In the genomic region with DNA sequence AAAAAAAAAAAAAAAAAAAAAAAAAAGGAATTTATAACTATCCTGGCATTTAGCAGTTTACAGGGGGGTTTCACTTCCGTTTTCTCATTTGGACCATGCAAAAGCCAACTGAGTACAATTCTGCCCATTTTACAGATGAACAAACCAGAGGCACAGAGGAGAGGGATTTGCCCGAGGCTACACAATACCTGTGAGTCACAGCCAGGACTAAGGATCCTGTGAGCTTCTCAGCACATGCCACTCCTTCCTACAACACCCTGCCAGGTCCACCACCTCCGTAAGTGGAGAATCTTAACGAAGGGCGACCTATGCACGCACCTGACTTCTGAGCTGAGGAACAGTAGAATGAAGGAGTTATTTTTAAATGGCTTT, we compare ENCODE assay signal across 8 cellular contexts.
DNase-seq lines count a peak whose midpoint lies in the region; ATAC-seq, FAIRE-seq and TF ChIP-seq lines count a peak whose summit lies in the region.

No MANE protein-coding gene starts in this region.

- TF ChIP-seq POLR2A in K562 (conservative IDR thresholded peaks at IDR 0.05) = no peak
- no peak for TF ChIP-seq POLR2A in tibial nerve (IDR thresholded peaks at IDR 0.05)

- peak overlapping the region; percentile 76 to 90; a peak in 3 of 4 replicates for H3K9ac ChIP-seq in K562 (ENCODE audit: insufficient read depth in 1 of 2, low read depth in 2 of 2, low read length in 2 of 2)

- in situ Hi-C loops in K562 (cut with MboI) = no loop called here

- TF ChIP-seq EP300 in K562 (IDR thresholded peaks at IDR 0.05; ENCODE audit: low read length) (no peak), tibial nerve (IDR thresholded peaks at IDR 0.05) (no peak)

- no peak overlapping the region for H3K27ac Mint-ChIP-seq in nephron progenitor cell

- H3K4me1 ChIP-seq in K562 (replicated peaks in 1 of 2; ENCODE audit: control insufficient read depth in 2 of 2, insufficient read depth in 2 of 2, low read length in 2 of 2) = peaks cover 16 to 20% of the 10 kb centered on the region in 2 experiments; a peak in 4 of 5 replicates
- no peaks in the 10 kb centered on the region for H3K4me1 ChIP-seq in lung (ENCODE audit: control insufficient read depth in 2 of 2, insufficient read depth in 2 of 2, low read length in 2 of 2)
- H3K4me1 ChIP-seq in tibial nerve = peaks cover 0 to 14% (median 3%) of the 10 kb centered on the region in 4 donors

- POLR2A ChIA-PET in K562 (lab: Yijun Ruan, JAX) = interaction anchor here (0.9 to 1.3 kb wide), 4 partner anchors 12 to 101 kb away, joined by 3 read pairs; no protein-coding TSS in a partner anchor

- H3K9me3 ChIP-seq in K562 (replicated peaks; ENCODE audit: control insufficient read depth, insufficient read depth, low read depth, low read length) = no peaks in the 10 kb centered on the region
- H3K9me3 ChIP-seq in lung (ENCODE audit: control insufficient read depth in 2 of 2, insufficient read depth in 1 of 2, low read length in 1 of 2) = peaks cover 0 to 2% of the 10 kb centered on the region in 2 donors
- H3K9me3 ChIP-seq in tibial nerve = no peaks in the 10 kb centered on the region

- no peaks in the 10 kb centered on the region for H3K9me1 ChIP-seq in K562 (ENCODE audit: control insufficient read depth, insufficient read depth, low read length)

- H3K36me3 Mint-ChIP-seq in nephron progenitor cell (ENCODE audit: low read depth) = no peaks in the 10 kb centered on the region

- TF ChIP-seq CTCF in K562 (IDR thresholded peaks at IDR 0.05 in 2 of 3, conservative IDR thresholded peaks at IDR 0.05 in 1 of 3; ENCODE audit: insufficient read depth in 2 of 3, low read depth in 1 of 3, low read length in 3 of 3) (no peak), lung (IDR thresholded peaks at IDR 0.05; ENCODE audit: control extremely low read depth, extremely low read depth) (no peak), tibial nerve (IDR thresholded peaks at IDR 0.05) (no peak), nephron progenitor cell (IDR thresholded peaks at IDR 0.05) (no peak)

- H3K4me3 ChIP-seq in K562 (peak overlapping the region; percentile 36), lung (no peak overlapping the region), tibial nerve (peak overlapping the region in 2 of 4 donors; percentile 41 to 47)

- no peaks in the 10 kb centered on the region for H3K36me3 ChIP-seq in K562 (ENCODE audit: control insufficient read depth, insufficient read depth, low read length)
- no peaks in the 10 kb centered on the region for H3K36me3 ChIP-seq in lung (ENCODE audit: control insufficient read depth in 2 of 2, insufficient read depth in 2 of 2, low read length in 2 of 2)
- no peaks in the 10 kb centered on the region for H3K36me3 ChIP-seq in tibial nerve

- peaks cover 27% of the 10 kb centered on the region for H3K4me1 Mint-ChIP-seq in nephron progenitor cell

- TSS peak; percentile 86 for BruUV-seq in K562 (replicated peaks; lab: Mats Ljungman, UMichigan)

- no peak for TF ChIP-seq RAD21 in K562 (CRISPR knock-in tag; conservative IDR thresholded peaks at IDR 0.05 in 1 of 2, IDR thresholded peaks at IDR 0.05 in 1 of 2)

- peaks cover 36% of the 10 kb centered on the region for H3K9me3 Mint-ChIP-seq in nephron progenitor cell

- CTCF ChIA-PET in K562 (lab: Yijun Ruan, JAX; ENCODE audit: low intra/inter-chr PET ratio) = no interaction called here

- no peaks in the 10 kb centered on the region for H3K79me2 ChIP-seq in K562 (ENCODE audit: control insufficient read depth, insufficient read depth, low read length)

- H2AFZ ChIP-seq in K562 (ENCODE audit: low read depth, low read length) = peak overlapping the region; percentile 95

- intact Hi-C loops in K562 (cut with micrococcal nuclease) = loop anchor here (1.0 to 5.0 kb wide), 3 partner anchors 77 to 105 kb away; partner anchors contain the start of gene USP9X

- ATAC-seq in K562 (peak; percentile 29; the same call in 2 of the 3 replicates), lung (ENCODE audit: insufficient read depth, low FRiP score) (peak; percentile 49), HG02852 (IDR thresholded peaks at IDR 0.05; ENCODE audit: unreplicated experiment) (no peak), GM21786 (IDR thresholded peaks at IDR 0.05; ENCODE audit: unreplicated experiment) (no peak)

- H3K27ac ChIP-seq in K562 (ENCODE audit: extremely low read depth, low read depth, low read length) (peak overlapping the region; percentile 84), lung (ENCODE audit: low read depth in 1 of 2, low read length in 1 of 2) (peak overlapping the region; percentile 74 to 89), tibial nerve (peak overlapping the region; percentile 35 to 91 (median 82))

- no peak overlapping the region for H3K4me3 Mint-ChIP-seq in nephron progenitor cell

- H3K27me3 Mint-ChIP-seq in nephron progenitor cell (ENCODE audit: low read depth, poor library complexity) = no peaks in the 10 kb centered on the region

- DNase-seq in activated T-cell treated with anti-CD3 and anti-CD28 coated beads for 1 hour (ENCODE audit: low read depth) (peak; percentile 0), K562 (ENCODE audit: extremely low read depth in 1 of 4, low spot score in 3 of 4) (no peak), lung (ENCODE audit: low spot score) (no peak), tibial nerve (ENCODE audit: low spot score in 2 of 2) (no peak), nephron progenitor cell (no peak)
- DNase-seq in activated T-cell treated with anti-CD3 and anti-CD28 coated beads, Interleukin-2, amount 50 U/mL, for 1 hour = no peak

- 4% methylated on average over 6 of the region's 6 CpGs for whole genome bisulfite sequencing in K562 (ENCODE audit: insufficient coverage, low coverage, missing lambda C conversion rate)
- 8 to 47% methylated on average over 6 of the region's 6 CpGs for WGBS in lung, 2 donors
- WGBS in tibial nerve, 2 donors = 70 to 86% methylated on average over 5 to 6 of the region's 6 CpGs

- H3K27me3 ChIP-seq in K562 (ENCODE audit: control insufficient read depth in 2 of 2, insufficient read depth in 2 of 2, low read length in 2 of 2) = no peaks in the 10 kb centered on the region
- no peaks in the 10 kb centered on the region for H3K27me3 ChIP-seq in lung (ENCODE audit: control insufficient read depth, insufficient read depth)
- no peaks in the 10 kb centered on the region for H3K27me3 ChIP-seq in tibial nerve

- peak overlapping the region; percentile 93 for H3K4me2 ChIP-seq in K562 (ENCODE audit: insufficient read depth, low read length)

- no peaks in the 10 kb centered on the region for H4K20me1 ChIP-seq in K562 (replicated peaks; ENCODE audit: control insufficient read depth, insufficient read depth, low read length)

- no peak for FAIRE-seq in K562 (lab: Jason Lieb, UNC)

TF ChIP-seq in K562, 482 proteins besides CTCF, POLR2A, EP300 and RAD21 (continues in another document):
- TF ChIP-seq SMARCA4 (IDR thresholded peaks at IDR 0.05) = 0 out of 2 replicates have a peak, but pooled peaks have one; percentile 8
- no peak for TF ChIP-seq HES1 (IDR thresholded peaks at IDR 0.05; ENCODE audit: low read depth)
- TF ChIP-seq RBM25 (IDR thresholded peaks at IDR 0.05; ENCODE audit: low read depth, low read length, severe bottlenecking) = peak; percentile 90
- TF ChIP-seq, protein P1, sequence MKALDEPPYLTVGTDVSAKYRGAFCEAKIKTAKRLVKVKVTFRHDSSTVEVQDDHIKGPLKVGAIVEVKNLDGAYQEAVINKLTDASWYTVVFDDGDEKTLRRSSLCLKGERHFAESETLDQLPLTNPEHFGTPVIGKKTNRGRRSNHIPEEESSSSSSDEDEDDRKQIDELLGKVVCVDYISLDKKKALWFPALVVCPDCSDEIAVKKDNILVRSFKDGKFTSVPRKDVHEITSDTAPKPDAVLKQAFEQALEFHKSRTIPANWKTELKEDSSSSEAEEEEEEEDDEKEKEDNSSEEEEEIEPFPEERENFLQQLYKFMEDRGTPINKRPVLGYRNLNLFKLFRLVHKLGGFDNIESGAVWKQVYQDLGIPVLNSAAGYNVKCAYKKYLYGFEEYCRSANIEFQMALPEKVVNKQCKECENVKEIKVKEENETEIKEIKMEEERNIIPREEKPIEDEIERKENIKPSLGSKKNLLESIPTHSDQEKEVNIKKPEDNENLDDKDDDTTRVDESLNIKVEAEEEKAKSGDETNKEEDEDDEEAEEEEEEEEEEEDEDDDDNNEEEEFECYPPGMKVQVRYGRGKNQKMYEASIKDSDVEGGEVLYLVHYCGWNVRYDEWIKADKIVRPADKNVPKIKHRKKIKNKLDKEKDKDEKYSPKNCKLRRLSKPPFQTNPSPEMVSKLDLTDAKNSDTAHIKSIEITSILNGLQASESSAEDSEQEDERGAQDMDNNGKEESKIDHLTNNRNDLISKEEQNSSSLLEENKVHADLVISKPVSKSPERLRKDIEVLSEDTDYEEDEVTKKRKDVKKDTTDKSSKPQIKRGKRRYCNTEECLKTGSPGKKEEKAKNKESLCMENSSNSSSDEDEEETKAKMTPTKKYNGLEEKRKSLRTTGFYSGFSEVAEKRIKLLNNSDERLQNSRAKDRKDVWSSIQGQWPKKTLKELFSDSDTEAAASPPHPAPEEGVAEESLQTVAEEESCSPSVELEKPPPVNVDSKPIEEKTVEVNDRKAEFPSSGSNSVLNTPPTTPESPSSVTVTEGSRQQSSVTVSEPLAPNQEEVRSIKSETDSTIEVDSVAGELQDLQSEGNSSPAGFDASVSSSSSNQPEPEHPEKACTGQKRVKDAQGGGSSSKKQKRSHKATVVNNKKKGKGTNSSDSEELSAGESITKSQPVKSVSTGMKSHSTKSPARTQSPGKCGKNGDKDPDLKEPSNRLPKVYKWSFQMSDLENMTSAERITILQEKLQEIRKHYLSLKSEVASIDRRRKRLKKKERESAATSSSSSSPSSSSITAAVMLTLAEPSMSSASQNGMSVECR (CRISPR knock-in tag; IDR thresholded peaks at IDR 0.05) = no peak
- peak; percentile 60 for TF ChIP-seq HDAC2 (IDR thresholded peaks at IDR 0.05)
- TF ChIP-seq KDM1A (IDR thresholded peaks at IDR 0.05) = peak; percentile 81 to 91
- no peak for TF ChIP-seq BRCA1 (IDR thresholded peaks at IDR 0.05)
- TF ChIP-seq BRCA1 (CRISPR knock-in tag; IDR thresholded peaks at IDR 0.05) = no peak

Comparison
In these comparisons a context has a peak if more than half of its experiments do, and no peak if none do; other contexts are left out.
1. ATAC-seq: peak in K562 (single experiment) and lung (single experiment); none in HG02852 (single experiment) and GM21786 (single experiment).
2. Peak in every context shown above with its lines, with median percentiles within 50 percentile points of each other: H3K27ac ChIP-seq.